ENCODE assay signal across 8 cellular contexts in genomic region chr5:157744055-157745011, GRCh38. TPM values are rescaled to one million over a fixed set of nuclear protein-coding genes. Genes with fewer than 3 reads are reported as not detected.
DNase-seq lines count a peak whose midpoint lies in the region; TF ChIP-seq lines count a peak whose summit lies in the region.

No MANE protein-coding gene starts in this region.

- DNase-seq in GM23248 (peak; percentile 50), NB4 (ENCODE audit: low read depth) (peak; percentile 53), hepatic stellate cell (ENCODE audit: low spot score) (peak; percentile 30), sigmoid colon (no peak), GF-D8 (lab: John Stamatoyannopoulos, UW) (no peak), NOMO-1 treated with dmso at 0.1 percent for 144 hours (lab: John Stamatoyannopoulos, UW; ENCODE audit: unreplicated experiment) (no peak)
- DNase-seq in activated naive CD8-positive, alpha-beta T cell treated with anti-CD3 and anti-CD28 coated beads for 36 hours: no peak

- H3K4me1 ChIP-seq in GM23248 (ENCODE audit: insufficient read depth): peaks cover 4% of the 10 kb centered on the region
- H3K4me1 ChIP-seq in sigmoid colon: peaks cover 0 to 54% (median 41%) of the 10 kb centered on the region in 4 donors

- H3K36me3 Mint-ChIP-seq in activated naive CD8-positive, alpha-beta T cell treated with anti-CD3 and anti-CD28 coated beads for 36 hours: peaks cover 18% of the 10 kb centered on the region

- peak overlapping the region; percentile 99 for H2AFZ ChIP-seq in GM23248

- H3K4me2 ChIP-seq in GM23248 (ENCODE audit: unreplicated experiment): peak overlapping the region; percentile 92

- peak overlapping the region; percentile 61 for H3K4me3 ChIP-seq in GM08714 (ENCODE audit: low read length)
- H3K4me3 ChIP-seq in GM23248: peak overlapping the region; percentile 85
- peak overlapping the region; percentile 90 for H3K4me3 ChIP-seq in NB4 (ENCODE audit: low read depth, low read length)
- peak overlapping the region; percentile 72 to 97 (median 90) for H3K4me3 ChIP-seq in sigmoid colon

- TF ChIP-seq POLR2A in NB4 (IDR thresholded peaks at IDR 0.05; ENCODE audit: extremely low read depth, insufficient read length) (no peak), sigmoid colon (IDR thresholded peaks at IDR 0.05) (no peak)

- peak overlapping the region; percentile 91 for H3K4me3 Mint-ChIP-seq in activated naive CD8-positive, alpha-beta T cell treated with anti-CD3 and anti-CD28 coated beads for 36 hours

- intact Hi-C loops in sigmoid colon (cut with DNase I): loop anchor here (5.0 to 10.0 kb wide), 4 partner anchors 267 to 597 kb away; partner anchors contain the start of gene CYFIP2

- WGBS in GM23248 (ENCODE audit: low coverage in 1 of 2, low lambda C conversion rate in 2 of 2, missing lambda C conversion rate in 2 of 2), 2 experiments: 2% methylated on average over 47 to 55 of the region's 55 CpGs
- 2 to 6% methylated on average over 55 of the region's 55 CpGs for WGBS in sigmoid colon, 2 donors

- peak overlapping the region; percentile 81 for H3K27ac Mint-ChIP-seq in activated naive CD8-positive, alpha-beta T cell treated with anti-CD3 and anti-CD28 coated beads for 36 hours

- in situ Hi-C loops in GM23248 (cut with MboI): loop anchor here (25.0 kb wide), 1 partner anchor 407 kb away; a partner anchor contains a TSS

- no peaks in the 10 kb centered on the region for H3K9me3 Mint-ChIP-seq in activated naive CD8-positive, alpha-beta T cell treated with anti-CD3 and anti-CD28 coated beads for 36 hours

- H3K4me1 Mint-ChIP-seq in activated naive CD8-positive, alpha-beta T cell treated with anti-CD3 and anti-CD28 coated beads for 36 hours: peaks cover 37% of the 10 kb centered on the region

- H3K27me3 ChIP-seq in GM23248 (replicated peaks; ENCODE audit: insufficient read depth) (no peaks in the 10 kb centered on the region), sigmoid colon (no peaks in the 10 kb centered on the region)

- H3K9ac ChIP-seq in GM23248: peak overlapping the region; percentile 81

- H3K27me3 Mint-ChIP-seq in activated naive CD8-positive, alpha-beta T cell treated with anti-CD3 and anti-CD28 coated beads for 36 hours: no peaks in the 10 kb centered on the region

- H3K36me3 ChIP-seq in GM23248 (ENCODE audit: low read depth) (no peaks in the 10 kb centered on the region), sigmoid colon (peaks cover 0 to 9% (median 1%) of the 10 kb centered on the region in 4 donors)

- no peaks in the 10 kb centered on the region for H3K79me2 ChIP-seq in GM23248 (ENCODE audit: insufficient read depth)

- H3K9me2 ChIP-seq in GM23248 (ENCODE audit: insufficient read depth): no peaks in the 10 kb centered on the region

- H3K9me3 ChIP-seq in GM23248 (ENCODE audit: low read depth) (no peaks in the 10 kb centered on the region), sigmoid colon (no peaks in the 10 kb centered on the region)

- no peaks in the 10 kb centered on the region for H4K20me1 ChIP-seq in GM23248 (ENCODE audit: insufficient read depth)

- TF ChIP-seq EP300 in sigmoid colon (IDR thresholded peaks at IDR 0.05): no peak

- peaks cover 9% of the 10 kb centered on the region for H3F3A ChIP-seq in GM23248 (ENCODE audit: insufficient read depth)

- H3K27ac ChIP-seq in GM23248 (no peak overlapping the region), sigmoid colon (peak overlapping the region; percentile 80 to 91 (median 88))

- TF ChIP-seq CTCF in NB4 (IDR thresholded peaks at IDR 0.05; ENCODE audit: low read depth, low read length) (no peak), sigmoid colon (IDR thresholded peaks at IDR 0.05) (no peak)

RNA-seq across cellular contexts. Expression of gene LSM11, which starts 0.8 kb away (rescaled TPM):
- total RNA-seq in GM23248 (2014; rRNA removed; shearing (Covaris generic)): 2.1 and 4.0 TPM in 2 replicates
- polyA plus RNA-seq in GM23248 (2016; fragmentation: Nextera tagmentation; extraction: Ambion mirVana) (0.52 and 0.79 TPM in 2 replicates), sigmoid colon (1 to 10 TPM in 1 of 3 donors, under 1 TPM in 2; 0.60 to 2.0 (median 0.92) TPM)
- total RNA-seq in activated naive CD8-positive, alpha-beta T cell treated with anti-CD3 and anti-CD28 coated beads for 36 hours: 1 to 10 TPM; 6.7 to 7.5 TPM
- 10 to 100 TPM; 12.1 to 16.6 (median 15.9) TPM for total RNA-seq in sigmoid colon

RNA-seq across cellular contexts. Expression of gene THG1L, which starts 13.1 kb away (rescaled TPM):
- 10.3 and 12.3 TPM in 2 replicates for total RNA-seq in GM23248 (2014; rRNA removed; shearing (Covaris generic))
- 6.9 and 8.9 TPM in 2 replicates for polyA plus RNA-seq in GM23248 (2016; fragmentation: Nextera tagmentation; extraction: Ambion mirVana)
- 10 to 100 TPM; 29.2 to 32.1 TPM for total RNA-seq in activated naive CD8-positive, alpha-beta T cell treated with anti-CD3 and anti-CD28 coated beads for 36 hours
- total RNA-seq in sigmoid colon: 10 to 100 TPM; 19.7 to 28.6 (median 23.7) TPM
- polyA plus RNA-seq in sigmoid colon: 10 to 100 TPM; 12.3 to 19.8 (median 12.3) TPM

Comparison
In these comparisons a context has a peak if more than half of its experiments do, and no peak if none do; other contexts are left out.
1. DNase-seq: peak in GM23248 (single experiment), NB4 (single experiment) and hepatic stellate cell (single experiment); none in activated naive CD8-positive, alpha-beta T cell treated with anti-CD3 and anti-CD28 coated beads for 36 hours (single experiment), sigmoid colon (single experiment), GF-D8 (single experiment) and NOMO-1 treated with dmso at 0.1 percent for 144 hours (single experiment).
2. Peak in every context shown above with its lines, with median percentiles within 50 percentile points of each other: H3K4me3 ChIP-seq.